ENCODE assay signal across 8 cellular contexts in the genomic region with DNA sequence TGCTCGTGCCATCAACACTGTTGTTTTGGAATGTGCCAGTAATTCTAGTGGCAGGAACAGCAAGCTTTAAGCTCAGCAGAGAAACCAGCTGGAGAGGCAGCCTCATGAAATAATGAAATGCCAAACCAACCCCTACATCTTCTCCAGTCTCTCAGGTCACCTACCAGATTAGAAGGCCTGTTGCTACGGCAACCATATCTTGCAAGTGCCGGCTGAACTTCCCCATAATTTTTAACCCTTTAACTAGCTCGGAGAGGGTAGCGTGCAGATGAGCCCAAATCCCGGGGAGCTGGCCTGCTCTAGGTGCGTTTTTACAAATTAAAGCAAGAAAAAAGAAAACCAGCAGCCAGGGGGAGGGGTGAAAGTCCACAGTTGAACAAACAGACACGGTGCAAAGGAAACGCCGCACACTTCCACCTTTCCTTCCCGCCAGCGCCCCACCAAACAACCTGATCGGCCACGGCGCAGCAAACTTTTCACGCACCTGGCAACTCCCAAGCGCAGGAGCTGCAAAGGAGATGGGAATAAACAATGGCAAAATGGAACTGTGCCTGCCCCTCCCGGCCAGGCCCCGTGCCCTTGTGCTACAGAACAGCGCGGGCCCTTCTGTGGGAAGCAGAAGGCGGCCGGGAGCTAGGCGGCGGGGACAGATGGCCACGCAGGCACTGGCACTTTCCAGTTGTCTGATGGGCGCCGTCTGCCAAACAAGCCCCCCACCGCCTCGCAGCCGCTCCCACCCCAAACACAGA. TPM values are rescaled to one million over a fixed set of nuclear protein-coding genes. Genes with fewer than 3 reads are reported as not detected.
DNase-seq lines count a peak whose midpoint lies in the region; ATAC-seq and TF ChIP-seq lines count a peak whose summit lies in the region.

No MANE protein-coding gene starts in this region.

- peak overlapping the region; percentile 98 for H3K27ac Mint-ChIP-seq in T-helper 1 cell treated with Interleukin-12 subunit alpha and Interleukin-12 subunit beta and Interleukin-4 antibody, amounts not matched to agents 30 μg/mL and 1 μg/mL, for 36 hours

- peaks cover 74% of the 10 kb centered on the region for H3K4me1 Mint-ChIP-seq in T-helper 1 cell treated with Interleukin-12 subunit alpha and Interleukin-12 subunit beta and Interleukin-4 antibody, amounts not matched to agents 30 μg/mL and 1 μg/mL, for 36 hours (ENCODE audit: low read depth)

- H3K27me3 ChIP-seq in spleen (replicated peaks in 1 of 7) (no peaks in the 10 kb centered on the region), prostate gland (replicated peaks; ENCODE audit: insufficient read depth) (no peaks in the 10 kb centered on the region)

- H3K4me1 ChIP-seq in spleen (peaks cover 23 to 95% (median 56%) of the 10 kb centered on the region in 6 donors), prostate gland (replicated peaks) (peaks cover 19% of the 10 kb centered on the region)

- TF ChIP-seq POLR2A in spleen (IDR thresholded peaks at IDR 0.05) (no peak), prostate gland (IDR thresholded peaks at IDR 0.05) (no peak)

- no peak for TF ChIP-seq CTCF in spleen (IDR thresholded peaks at IDR 0.05 in 8 of 11, conservative IDR thresholded peaks at IDR 0.05 in 3 of 11)
- no peak for TF ChIP-seq CTCF in prostate gland (IDR thresholded peaks at IDR 0.05)

- peak overlapping the region; percentile 1 to 60 (median 18) for H3K4me3 ChIP-seq in spleen
- H3K4me3 ChIP-seq in prostate gland: no peak overlapping the region

- no peak for DNase-seq in T-helper 1 cell
- DNase-seq in NCI-H2227 treated with DMSO at 0.1 percent for 48 hours (lab: John Stamatoyannopoulos, UW): peak; percentile 78
- DNase-seq in dermis blood vessel endothelial cell: peak; percentile 19
- DNase-seq in spleen: no peak
- no peak for DNase-seq in prostate gland (ENCODE audit: low spot score)
- DNase-seq in activated CD8-positive, alpha-beta memory T cell treated with anti-CD3 and anti-CD28 coated beads, Interleukin-2, amount 50 U/mL, for 4 hours: no peak

- ATAC-seq in GM19467 (IDR thresholded peaks at IDR 0.05; ENCODE audit: unreplicated experiment): no peak

- whole genome bisulfite sequencing in spleen, 5 donors: 15 to 46% (median 23%) methylated on average over 24 to 31 of the region's 31 CpGs
- 44% methylated on average over 31 of the region's 31 CpGs for WGBS in prostate gland

- H3K9me3 ChIP-seq in spleen (no peaks in the 10 kb centered on the region), prostate gland (no peaks in the 10 kb centered on the region)

- intact Hi-C loops in spleen (cut with DNase I; ENCODE audit: low total_unique reads): no loop called here
- intact Hi-C loops in prostate gland (cut with DNase I): no loop called here

- peak overlapping the region in 5 of 8 donors; percentile 27 to 54 (median 46) for H3K27ac ChIP-seq in spleen
- no peak overlapping the region for H3K27ac ChIP-seq in prostate gland

- peak overlapping the region; percentile 89 for H3K4me3 Mint-ChIP-seq in T-helper 1 cell treated with Interleukin-12 subunit alpha and Interleukin-12 subunit beta and Interleukin-4 antibody, amounts not matched to agents 30 μg/mL and 1 μg/mL, for 36 hours

- H3K27me3 Mint-ChIP-seq in T-helper 1 cell treated with Interleukin-12 subunit alpha and Interleukin-12 subunit beta and Interleukin-4 antibody, amounts not matched to agents 30 μg/mL and 1 μg/mL, for 36 hours (ENCODE audit: low read depth): no peaks in the 10 kb centered on the region

- peaks cover 12% of the 10 kb centered on the region for H3K36me3 Mint-ChIP-seq in T-helper 1 cell treated with Interleukin-12 subunit alpha and Interleukin-12 subunit beta and Interleukin-4 antibody, amounts not matched to agents 30 μg/mL and 1 μg/mL, for 36 hours (ENCODE audit: low read depth)

- H3K9me3 Mint-ChIP-seq in T-helper 1 cell treated with Interleukin-12 subunit alpha and Interleukin-12 subunit beta and Interleukin-4 antibody, amounts not matched to agents 30 μg/mL and 1 μg/mL, for 36 hours: no peaks in the 10 kb centered on the region

- H3K36me3 ChIP-seq in spleen: peaks cover 0 to 7% (median 0%) of the 10 kb centered on the region in 6 donors
- no peaks in the 10 kb centered on the region for H3K36me3 ChIP-seq in prostate gland

RNA-seq across cellular contexts. Expression of a gene that starts 50.1 kb away (rescaled TPM):
- total RNA-seq in dermis blood vessel endothelial cell (6.6 and 9.6 TPM in 2 replicates), spleen (10 to 100 TPM; 24.4 to 73.5 (median 55.4) TPM), prostate gland (10 to 100 TPM; 45.0 to 94.4 TPM)
- polyA plus RNA-seq in spleen: 10 to 100 TPM; 14.4 to 22.1 (median 14.9) TPM

Comparison
In these comparisons a context has a peak if more than half of its experiments do, and no peak if none do; other contexts are left out.
1. DNase-seq: peak in NCI-H2227 treated with DMSO at 0.1 percent for 48 hours (single experiment) and dermis blood vessel endothelial cell (single experiment); none in T-helper 1 cell (0 of 5), spleen (single experiment), prostate gland (single experiment) and activated CD8-positive, alpha-beta memory T cell treated with anti-CD3 and anti-CD28 coated beads, Interleukin-2, amount 50 U/mL, for 4 hours (single experiment).
2. H3K27ac ChIP-seq: peak in spleen (5 of 8); none in prostate gland (0 of 2).
3. H3K4me3 ChIP-seq: peak in spleen (8 of 8); none in prostate gland (0 of 2).